ENCODE assay signal across 11 cellular contexts in the genomic region with DNA sequence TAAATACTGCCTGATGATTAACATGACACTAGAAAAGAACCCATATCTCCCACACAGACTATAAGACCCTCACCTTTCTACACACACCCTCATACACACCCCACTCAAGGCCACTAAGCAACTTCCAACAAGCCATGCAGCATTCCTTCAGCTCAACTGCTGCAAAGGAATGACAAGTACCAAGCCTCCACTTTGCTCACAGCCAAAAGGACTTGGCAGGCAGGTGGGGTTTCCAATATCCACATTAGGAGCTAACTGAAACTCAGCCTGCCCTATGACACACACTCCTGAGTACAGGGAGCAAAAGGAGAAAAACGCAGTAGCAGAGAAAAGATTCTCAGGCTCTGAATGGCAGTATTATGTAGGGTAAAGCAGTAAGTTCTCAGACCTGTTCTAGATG. TPM values are rescaled to one million over a fixed set of nuclear protein-coding genes. Genes with fewer than 3 reads are reported as not detected.
A peak's percentile ranks its signal among the peaks of the same experiment; 100 is the strongest.
DNase-seq lines count a peak whose midpoint lies in the region; ATAC-seq, FAIRE-seq and TF ChIP-seq lines count a peak whose summit lies in the region.
"Had no signal": no experiment of that assay in that cellular context is flagged by ENCODE, and none has a peak within 500 bp of the region (broad histone marks: within the 10 kb centered on the region; RNA-seq: fewer than 3 reads in every experiment).

No MANE protein-coding gene starts in this region.

- peak; percentile 33 for DNase-seq in Daoy (ENCODE audit: low read depth)
- peak; percentile 78 for DNase-seq in MCF 10A (ENCODE audit: unreplicated experiment)
- peak; percentile 60 for DNase-seq in hepatocyte (ENCODE audit: low spot score)
- DNase-seq in psoas muscle: peak; percentile 65 to 83
- DNase-seq in DMS153 treated with DMSO at 0.1 percent for 48 hours (lab: John Stamatoyannopoulos, UW; ENCODE audit: unreplicated experiment): no peak
- no peak for DNase-seq in NCI-H1417 (lab: John Stamatoyannopoulos, UW)
- DNase-seq in urothelium cell line (ENCODE audit: low spot score): no peak
- DNase-seq in endodermal cell: no peak
- DNase-seq: NCI-H1436, T-helper 9 cell had no signal

- FAIRE-seq in urothelium cell line (lab: Jason Lieb, UNC): no peak

- H3K9me3 Mint-ChIP-seq in MCF 10A (ENCODE audit: unreplicated experiment) (no peaks in the 10 kb centered on the region), endodermal cell (no peaks in the 10 kb centered on the region)

- BruUV-seq in MCF 10A (replicated peaks; lab: Mats Ljungman, UMichigan): no TSS peak

- peaks cover 5% of the 10 kb centered on the region for H3K36me3 Mint-ChIP-seq in MCF 10A (ENCODE audit: insufficient read depth, unreplicated experiment)
- peaks cover 33% of the 10 kb centered on the region for H3K36me3 Mint-ChIP-seq in endodermal cell (ENCODE audit: low read depth)

- WGBS in hepatocyte (ENCODE audit: low lambda C conversion rate, missing lambda C conversion rate): 52% methylated on average over 1 of the region's 1 CpG
- WGBS in psoas muscle, 3 donors: 23 to 48% (median 28%) methylated on average over 1 of the region's 1 CpG
- WGBS in endodermal cell (ENCODE audit: insufficient coverage in 1 of 2, insufficient read length in 1 of 2), 2 experiments: 91 to 100% methylated on average over 1 of the region's 1 CpG

- no peaks in the 10 kb centered on the region for H4K20me1 ChIP-seq in hepatocyte (ENCODE audit: insufficient read depth, poor library complexity, severe bottlenecking)

- peak overlapping the region; percentile 8 for H3K27ac Mint-ChIP-seq in MCF 10A (ENCODE audit: low read depth, unreplicated experiment)
- H3K27ac Mint-ChIP-seq in endodermal cell: no peak overlapping the region
- H3K27ac Mint-ChIP-seq: activated naive CD8-positive, alpha-beta T cell had no signal

- no peaks in the 10 kb centered on the region for H3K9me2 ChIP-seq in hepatocyte (replicated peaks; ENCODE audit: insufficient read depth)

- no peaks in the 10 kb centered on the region for H3K9me3 ChIP-seq in hepatocyte (ENCODE audit: low read depth)
- H3K9me3 ChIP-seq in psoas muscle: no peaks in the 10 kb centered on the region
- peaks cover 4% of the 10 kb centered on the region for H3K9me3 ChIP-seq in endodermal cell (ENCODE audit: control insufficient read depth, low read length)

- peak overlapping the region; percentile 5 for H3K4me2 ChIP-seq in hepatocyte

- peaks cover 30% of the 10 kb centered on the region for H3K4me1 Mint-ChIP-seq in MCF 10A (ENCODE audit: insufficient read depth, unreplicated experiment)
- peaks cover 14% of the 10 kb centered on the region for H3K4me1 Mint-ChIP-seq in endodermal cell

- intact Hi-C loops in MCF 10A (cut with micrococcal nuclease) (no loop called here), psoas muscle (cut with DNase I) (loop anchor here (2.0 to 5.0 kb wide), 3 partner anchors 50 to 65 kb away; a partner anchor contains a TSS)

- H3K36me3 ChIP-seq in hepatocyte (replicated peaks; ENCODE audit: insufficient read depth, low read depth): no peaks in the 10 kb centered on the region
- no peaks in the 10 kb centered on the region for H3K36me3 ChIP-seq in psoas muscle (ENCODE audit: insufficient read depth in 1 of 2, low read depth in 1 of 2)
- H3K36me3 ChIP-seq in endodermal cell (ENCODE audit: control insufficient read depth, insufficient read depth, low read length): peaks cover 47% of the 10 kb centered on the region

- no peak for TF ChIP-seq CTCF in MCF 10A (IDR thresholded peaks at IDR 0.05; ENCODE audit: unreplicated experiment)
- no peak for TF ChIP-seq CTCF in hepatocyte (IDR thresholded peaks at IDR 0.05; ENCODE audit: poor library complexity)
- no peak for TF ChIP-seq CTCF in psoas muscle (IDR thresholded peaks at IDR 0.05)
- no peak for TF ChIP-seq CTCF in endodermal cell (conservative IDR thresholded peaks at IDR 0.05)

- peak overlapping the region; percentile 72 for H3K27ac ChIP-seq in hepatocyte
- peak overlapping the region; percentile 90 for H3K27ac ChIP-seq in psoas muscle
- H3K27ac ChIP-seq in endodermal cell (ENCODE audit: low read depth, low read length): no peak overlapping the region

- H3K4me3 Mint-ChIP-seq in MCF 10A (ENCODE audit: unreplicated experiment): no peak overlapping the region
- H3K4me3 Mint-ChIP-seq in endodermal cell: no peak overlapping the region
- H3K4me3 Mint-ChIP-seq: activated naive CD8-positive, alpha-beta T cell had no signal

- H3K9ac ChIP-seq in endodermal cell (ENCODE audit: extremely low read depth, low read length, poor library complexity, severe bottlenecking): no peak overlapping the region

- no peaks in the 10 kb centered on the region for H3K27me3 Mint-ChIP-seq in MCF 10A (ENCODE audit: insufficient read depth, unreplicated experiment)
- no peaks in the 10 kb centered on the region for H3K27me3 Mint-ChIP-seq in endodermal cell (ENCODE audit: insufficient read depth)
- H3K27me3 Mint-ChIP-seq: activated naive CD8-positive, alpha-beta T cell had no signal

- peaks cover 19% of the 10 kb centered on the region for H3K4me1 ChIP-seq in hepatocyte (ENCODE audit: insufficient read depth)
- peaks cover 30% of the 10 kb centered on the region for H3K4me1 ChIP-seq in psoas muscle
- no peaks in the 10 kb centered on the region for H3K4me1 ChIP-seq in endodermal cell (ENCODE audit: control insufficient read depth, insufficient read depth, low read length)

- H3K4me3 ChIP-seq in hepatocyte (no peak overlapping the region), psoas muscle (peak overlapping the region; percentile 70), endodermal cell (ENCODE audit: low read length) (no peak overlapping the region)

- POLR2A ChIA-PET in MCF 10A (lab: Yijun Ruan, JAX): interaction anchor here (0.7 to 4.2 kb wide), 7 partner anchors 9 to 153 kb away, joined by 3 to 43 read pairs (median 7); a partner anchor contains a TSS

- H3K27me3 ChIP-seq in hepatocyte: no peaks in the 10 kb centered on the region
- H3K27me3 ChIP-seq in psoas muscle (ENCODE audit: insufficient read depth in 3 of 3, low read length in 2 of 3): no peaks in the 10 kb centered on the region
- H3K27me3 ChIP-seq in endodermal cell (ENCODE audit: control insufficient read depth, insufficient read depth, low read length, poor library complexity, severe bottlenecking): no peaks in the 10 kb centered on the region

- CTCF ChIA-PET in MCF 10A (lab: Yijun Ruan, JAX): interaction anchor here (0.7 to 2.0 kb wide), 2 partner anchors 37 to 48 kb away, joined by 3 to 6 read pairs; no protein-coding TSS in a partner anchor

- no peak overlapping the region for H2AFZ ChIP-seq in hepatocyte

- peaks cover 67% of the 10 kb centered on the region for H3K79me2 ChIP-seq in hepatocyte

- peak; percentile 83 to 91 (median 88) for ATAC-seq in psoas muscle

RNA-seq across cellular contexts. Expression of a gene that starts 13.4 kb away (rescaled TPM):
- total RNA-seq in Daoy (2014; rRNA removed; shearing (Covaris generic)): 12.1 and 19.1 TPM in 2 replicates
- total RNA-seq in MCF 10A (2022) (19.6 and 21.4 TPM in 2 replicates), hepatocyte (61.6 and 83.4 TPM in 2 replicates), psoas muscle (100 to 1,000 TPM in 2 of 4 donors, 10 to 100 TPM in 2; 47.7 to 216 (median 110) TPM), endodermal cell (100 to 1,000 TPM in 1 of 2 donors, 10 to 100 TPM in 1; 89.5 to 110 TPM)
- polyA plus RNA-seq in hepatocyte (13.2 and 19.4 TPM in 2 replicates), psoas muscle (10 to 100 TPM; 32.6 to 94.3 (median 65.9) TPM)
- polyA plus RNA-seq in endodermal cell (2013, experiment 1 of 2): 41.0 TPM
- 33.4 TPM for polyA plus RNA-seq in endodermal cell (2013, experiment 2 of 2)

Comparison
In these comparisons a context has a peak if more than half of its experiments do, and no peak if none do; other contexts are left out.
1. DNase-seq: peak in Daoy (single experiment), MCF 10A (single experiment), hepatocyte (single experiment) and psoas muscle (2 of 2); none in DMS153 treated with DMSO at 0.1 percent for 48 hours (single experiment), NCI-H1417 (0 of 3), urothelium cell line (single experiment) and endodermal cell (single experiment).